26 cellular contexts compared by ENCODE assay signal in genomic region chr2:237129625-237130263, GRCh38.
"Had no signal": no experiment of that assay in that cellular context is flagged by ENCODE, and none has a peak within 500 bp of the region (broad histone marks: within the 10 kb centered on the region; RNA-seq: fewer than 3 reads in every experiment).

No MANE protein-coding gene starts in this region.

- H3K27me3 Mint-ChIP-seq: activated CD4-positive, alpha-beta memory T cell treated with anti-CD3 and anti-CD28 coated beads for 36 hours; activated T-helper 17 cell treated with anti-CD3 and anti-CD28 coated beads, Interleukin-2, amount 50 U/mL, for 72 hours had no signal

- H3K27ac Mint-ChIP-seq: activated CD4-positive, alpha-beta memory T cell treated with anti-CD3 and anti-CD28 coated beads for 36 hours; activated T-helper 17 cell treated with anti-CD3 and anti-CD28 coated beads, Interleukin-2, amount 50 U/mL, for 72 hours; nephron had no signal

- H3K4me1 ChIP-seq: parathyroid adenoma had no signal

- H3K4me3 ChIP-seq: lower lobe of right lung, psoas muscle, right atrium auricular region, spleen, tibial nerve had no signal

- H3K27me3 ChIP-seq: right atrium auricular region, spleen, tibial nerve had no signal

- H3K4me1 Mint-ChIP-seq: activated T-helper 17 cell treated with anti-CD3 and anti-CD28 coated beads, Interleukin-2, amount 50 U/mL, for 72 hours had no signal

- H3K27ac ChIP-seq: lower lobe of right lung, parathyroid adenoma, psoas muscle, right atrium auricular region, spleen, tibial nerve, VCaP had no signal

- FAIRE-seq: endothelial cell of umbilical vein, TTC549 had no signal

- H3K79me2 ChIP-seq: parathyroid adenoma had no signal

- H3K9me3 ChIP-seq: lower lobe of right lung, psoas muscle, right atrium auricular region, spleen had no signal

- DNase-seq: activated CD4-positive, alpha-beta memory T cell treated with anti-CD3 and anti-CD28 coated beads for 36 hours; activated CD4-positive, alpha-beta T cell treated with anti-CD3 and anti-CD28 coated beads for 4 hours; activated gamma-delta T cell treated with Interleukin-2 at 50 U/mL for 16 hours; activated naive CD4-positive, alpha-beta T cell treated with anti-CD3 and anti-CD28 coated beads, Interleukin-2, amount 50 U/mL, for 16 hours; activated T-cell treated with anti-CD3 and anti-CD28 coated beads, Interleukin-2, amount 50 U/mL, for 4 hours; amniotic stem cell; caudate nucleus; cortex of kidney; foreskin melanocyte; kidney glomerular epithelial cell; lower lobe of right lung; mesendoderm; psoas muscle; spleen; stimulated activated CD4-positive, alpha-beta T cell treated with anti-CD3 and anti-CD28 coated beads, Interleukin-2, amount 100 ng/mL, for 48 hours; stimulated activated naive CD4-positive, alpha-beta T cell treated with Interleukin-2 at 50 U/mL for 16 hours; T-helper 9 cell had no signal

- H2AFZ ChIP-seq: parathyroid adenoma had no signal

- H3K9me3 Mint-ChIP-seq: activated CD4-positive, alpha-beta memory T cell treated with anti-CD3 and anti-CD28 coated beads for 36 hours; activated T-cell treated with anti-CD3 and anti-CD28 coated beads, Interleukin-2, amount 50 U/mL, for 4 hours; activated T-helper 17 cell treated with anti-CD3 and anti-CD28 coated beads, Interleukin-2, amount 50 U/mL, for 72 hours; nephron had no signal

- H3K36me3 Mint-ChIP-seq: activated CD4-positive, alpha-beta memory T cell treated with anti-CD3 and anti-CD28 coated beads for 36 hours had no signal

- H3K36me3 ChIP-seq: lower lobe of right lung, right atrium auricular region, spleen, tibial nerve had no signal

- ATAC-seq: activated T-cell treated with anti-CD3 and anti-CD28 coated beads, Interleukin-2, amount 50 U/mL, for 4 hours; activated T-helper 17 cell treated with anti-CD3 and anti-CD28 coated beads, Interleukin-2, amount 50 U/mL, for 72 hours; left lobe of liver; lower lobe of right lung; psoas muscle had no signal

- H3K9ac ChIP-seq: parathyroid adenoma had no signal

- H3K4me3 Mint-ChIP-seq: activated CD4-positive, alpha-beta memory T cell treated with anti-CD3 and anti-CD28 coated beads for 36 hours; activated T-cell treated with anti-CD3 and anti-CD28 coated beads, Interleukin-2, amount 50 U/mL, for 4 hours; activated T-helper 17 cell treated with anti-CD3 and anti-CD28 coated beads, Interleukin-2, amount 50 U/mL, for 72 hours; nephron had no signal
